8 cellular contexts compared by ENCODE assay signal in the genomic region with DNA sequence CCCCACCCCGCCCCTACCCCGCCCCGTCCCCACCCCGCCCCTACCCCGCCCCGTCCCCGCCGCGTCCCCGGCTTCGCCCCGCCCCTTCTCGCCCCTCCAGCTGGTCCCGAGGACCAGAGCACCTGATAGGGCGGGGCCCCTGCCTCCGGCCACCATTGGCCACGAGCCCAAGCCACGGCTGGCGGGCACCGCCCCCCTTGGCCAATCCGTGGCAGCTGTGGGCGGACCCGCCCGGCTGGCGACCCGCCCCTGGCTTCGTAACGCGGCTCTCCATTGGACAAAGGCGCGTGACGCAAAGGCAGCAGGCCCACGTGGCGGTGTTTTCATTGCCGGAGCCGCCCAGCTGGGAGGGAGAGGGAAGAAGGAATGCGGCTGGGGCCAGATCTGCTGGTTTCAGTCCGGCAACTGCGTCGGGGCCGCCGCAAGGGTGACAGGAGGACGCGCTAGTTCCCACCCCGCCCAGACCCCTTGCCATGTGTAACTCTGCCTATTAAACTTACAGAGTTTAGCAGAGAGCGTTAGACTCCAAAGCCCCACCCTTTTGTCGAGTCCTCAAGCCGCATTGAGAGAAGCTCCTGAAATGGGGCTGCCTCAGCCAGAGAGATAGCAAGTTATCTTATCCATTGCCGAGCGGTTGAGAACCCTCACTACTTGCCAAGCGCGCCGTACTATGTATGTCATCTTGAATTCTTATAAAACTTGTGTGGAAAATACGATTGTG. TPM values are rescaled to one million over a fixed set of nuclear protein-coding genes. Genes with fewer than 3 reads are reported as not detected.
A peak's percentile ranks its signal among the peaks of the same experiment; 100 is the strongest.
DNase-seq lines count a peak whose midpoint lies in the region; ATAC-seq and TF ChIP-seq lines count a peak whose summit lies in the region.

No MANE protein-coding gene starts in this region.

- no peaks in the 10 kb centered on the region for H3K27me3 ChIP-seq in Panc1 (ENCODE audit: control insufficient read depth, insufficient read depth, low read length)

- CTCF ChIA-PET in Panc1 (lab: Charles Lee) = interaction anchor here (0.5 to 0.7 kb wide), 4 partner anchors 11 to 787 kb away, joined by 3 to 6 read pairs (median 5); no protein-coding TSS in a partner anchor

- H3K27ac ChIP-seq in Panc1 (ENCODE audit: low read length) = no peak overlapping the region

- intact Hi-C loops in Panc1 (cut with micrococcal nuclease; ENCODE audit: unreplicated experiment) = no loop called here
- intact Hi-C loops in activated T-helper 1 cell treated with anti-CD3 and anti-CD28 coated beads, Interleukin-12 subunit alpha, Interleukin-12 subunit beta, Interleukin-2, Interleukin-4 antibody, amounts not matched to agents 30 ng/mL and 10 ng/mL and 1 ng/mL, durations not matched to agents 14 hours and 24 hours and 36 hours (cut with micrococcal nuclease) = loop anchor here (1.0 to 2.0 kb wide), 5 partner anchors 21 to 422 kb away; partner anchors contain the start of genes AMZ2, KPNA2 and PRKAR1A

- in situ Hi-C loops in KBM-7 (cut with MboI; ENCODE audit: low pct_unique_long_range_greater_than_20kb, low sequenced_read_pairs) (no loop called here), Panc1 (cut with HindIII; ENCODE audit: low pct_unique_long_range_greater_than_20kb, low sequenced_read_pairs) (no loop called here)

- H3K27ac Mint-ChIP-seq in activated T-helper 1 cell treated with anti-CD3 and anti-CD28 coated beads, Interleukin-12 subunit alpha, Interleukin-12 subunit beta, Interleukin-2, Interleukin-4 antibody, amounts not matched to agents 30 ng/mL and 10 ng/mL and 1 ng/mL, durations not matched to agents 14 hours and 24 hours and 36 hours = peak overlapping the region; percentile 85
- peak overlapping the region; percentile 81 to 98 (median 96) for H3K27ac Mint-ChIP-seq in naive B cell
- peak overlapping the region; percentile 67 for H3K27ac Mint-ChIP-seq in stimulated activated effector memory CD8-positive, alpha-beta T cell treated with anti-CD3 and anti-CD28 coated beads, Interleukin-12 subunit alpha, Interleukin-12 subunit beta, amount 100 ng/mL, for 72 hours

- peaks cover 70% of the 10 kb centered on the region for H3K4me1 Mint-ChIP-seq in activated T-helper 1 cell treated with anti-CD3 and anti-CD28 coated beads, Interleukin-12 subunit alpha, Interleukin-12 subunit beta, Interleukin-2, Interleukin-4 antibody, amounts not matched to agents 30 ng/mL and 10 ng/mL and 1 ng/mL, durations not matched to agents 14 hours and 24 hours and 36 hours (ENCODE audit: low read depth)
- H3K4me1 Mint-ChIP-seq in naive B cell = peaks cover 10 to 23% (median 18%) of the 10 kb centered on the region in 3 donors
- peaks cover 61% of the 10 kb centered on the region for H3K4me1 Mint-ChIP-seq in stimulated activated effector memory CD8-positive, alpha-beta T cell treated with anti-CD3 and anti-CD28 coated beads, Interleukin-12 subunit alpha, Interleukin-12 subunit beta, amount 100 ng/mL, for 72 hours

- ATAC-seq in GM21723 (IDR thresholded peaks at IDR 0.05; ENCODE audit: unreplicated experiment) = peak; percentile 74
- peak; percentile 95 for ATAC-seq in Panc1
- ATAC-seq in naive B cell (ENCODE audit: low read depth in 2 of 2) = peak; percentile 93
- peak; percentile 88 for ATAC-seq in stimulated activated effector memory CD8-positive, alpha-beta T cell treated with anti-CD3 and anti-CD28 coated beads, Interleukin-12 subunit alpha, Interleukin-12 subunit beta, amount 100 ng/mL, for 72 hours

- peak overlapping the region; percentile 78 for H3K4me3 Mint-ChIP-seq in activated T-helper 1 cell treated with anti-CD3 and anti-CD28 coated beads, Interleukin-12 subunit alpha, Interleukin-12 subunit beta, Interleukin-2, Interleukin-4 antibody, amounts not matched to agents 30 ng/mL and 10 ng/mL and 1 ng/mL, durations not matched to agents 14 hours and 24 hours and 36 hours
- peak overlapping the region; percentile 80 to 97 (median 90) for H3K4me3 Mint-ChIP-seq in naive B cell
- peak overlapping the region; percentile 90 for H3K4me3 Mint-ChIP-seq in stimulated activated effector memory CD8-positive, alpha-beta T cell treated with anti-CD3 and anti-CD28 coated beads, Interleukin-12 subunit alpha, Interleukin-12 subunit beta, amount 100 ng/mL, for 72 hours

- no peaks in the 10 kb centered on the region for H3K27me3 Mint-ChIP-seq in activated T-helper 1 cell treated with anti-CD3 and anti-CD28 coated beads, Interleukin-12 subunit alpha, Interleukin-12 subunit beta, Interleukin-2, Interleukin-4 antibody, amounts not matched to agents 30 ng/mL and 10 ng/mL and 1 ng/mL, durations not matched to agents 14 hours and 24 hours and 36 hours (ENCODE audit: insufficient read depth)
- no peaks in the 10 kb centered on the region for H3K27me3 Mint-ChIP-seq in naive B cell

- no peaks in the 10 kb centered on the region for H3K9me3 Mint-ChIP-seq in activated T-helper 1 cell treated with anti-CD3 and anti-CD28 coated beads, Interleukin-12 subunit alpha, Interleukin-12 subunit beta, Interleukin-2, Interleukin-4 antibody, amounts not matched to agents 30 ng/mL and 10 ng/mL and 1 ng/mL, durations not matched to agents 14 hours and 24 hours and 36 hours
- H3K9me3 Mint-ChIP-seq in naive B cell = no peaks in the 10 kb centered on the region
- H3K9me3 Mint-ChIP-seq in stimulated activated effector memory CD8-positive, alpha-beta T cell treated with anti-CD3 and anti-CD28 coated beads, Interleukin-12 subunit alpha, Interleukin-12 subunit beta, amount 100 ng/mL, for 72 hours = no peaks in the 10 kb centered on the region

- TF ChIP-seq CTCF in Panc1 (IDR thresholded peaks at IDR 0.05) = no peak

- peaks cover 8% of the 10 kb centered on the region for H3K36me3 Mint-ChIP-seq in activated T-helper 1 cell treated with anti-CD3 and anti-CD28 coated beads, Interleukin-12 subunit alpha, Interleukin-12 subunit beta, Interleukin-2, Interleukin-4 antibody, amounts not matched to agents 30 ng/mL and 10 ng/mL and 1 ng/mL, durations not matched to agents 14 hours and 24 hours and 36 hours (ENCODE audit: low read depth)
- no peaks in the 10 kb centered on the region for H3K36me3 Mint-ChIP-seq in naive B cell
- H3K36me3 Mint-ChIP-seq in stimulated activated effector memory CD8-positive, alpha-beta T cell treated with anti-CD3 and anti-CD28 coated beads, Interleukin-12 subunit alpha, Interleukin-12 subunit beta, amount 100 ng/mL, for 72 hours = peaks cover 9% of the 10 kb centered on the region

- BruUV-seq in Panc1 (replicated peaks; lab: Mats Ljungman, UMichigan) = no TSS peak

- H3K36me3 ChIP-seq in Panc1 (ENCODE audit: control insufficient read depth, insufficient read depth, low read length) = no peaks in the 10 kb centered on the region

- POLR2A ChIA-PET in Panc1 (lab: Charles Lee) = no interaction called here

- H3K9me3 ChIP-seq in Panc1 (ENCODE audit: control insufficient read depth, insufficient read depth, low read depth, low read length) = no peaks in the 10 kb centered on the region

- peak overlapping the region; percentile 60 to 71 for H3K4me3 ChIP-seq in Panc1 (ENCODE audit: low read depth in 2 of 2, low read length in 2 of 2)

- peaks cover 6% of the 10 kb centered on the region for H3K4me1 ChIP-seq in Panc1 (ENCODE audit: control insufficient read depth, insufficient read depth, low read length)

- DNase-seq in DMS53 treated with DMSO at 0.1 percent for 48 hours (lab: John Stamatoyannopoulos, UW; ENCODE audit: unreplicated experiment) (peak; percentile 96), KBM-7 (peak; percentile 99), Panc1 (ENCODE audit: low read depth, low spot score) (no peak), fibroblast of gingiva (ENCODE audit: low read depth) (peak; percentile 99), naive B cell (peak; percentile 100)
- peak; percentile 99 for DNase-seq in activated T-helper 1 cell treated with anti-CD3 and anti-CD28 coated beads, Interleukin-12 subunit alpha, Interleukin-12 subunit beta, Interleukin-2, Interleukin-4 antibody, amounts not matched to agents 30 ng/mL and 10 ng/mL and 1 ng/mL, durations not matched to agents 14 hours and 24 hours and 36 hours (ENCODE audit: low spot score)
- DNase-seq in stimulated activated effector memory CD8-positive, alpha-beta T cell treated with anti-CD3 and anti-CD28 coated beads, Interleukin-12 subunit alpha, Interleukin-12 subunit beta, amount 100 ng/mL, for 72 hours (ENCODE audit: low spot score in 2 of 2) = peak; percentile 98 to 99

RNA-seq across cellular contexts. Expression of gene WIPI1, which starts 0.4 kb away (rescaled TPM):
- total RNA-seq in Panc1 (2021; ENCODE audit: unreplicated experiment) = 19.8 TPM
- polyA plus RNA-seq in Panc1 (2012; ENCODE audit: insufficient read length) = 28.2 TPM
- total RNA-seq in activated T-helper 1 cell treated with anti-CD3 and anti-CD28 coated beads, Interleukin-12 subunit alpha, Interleukin-12 subunit beta, Interleukin-2, Interleukin-4 antibody, amounts not matched to agents 30 ng/mL and 10 ng/mL and 1 ng/mL, durations not matched to agents 14 hours and 24 hours and 36 hours = 11.5 and 13.1 TPM in 2 replicates
- 1 to 10 TPM in 5 of 6 donors, not detected in 1; 1.4 to 4.6 (median 3.1) TPM for polyA plus RNA-seq in naive B cell (ENCODE audit: low read depth in 6 of 6)

RNA-seq across cellular contexts. Expression of gene PRKAR1A, which starts 54.5 kb away (rescaled TPM):
- total RNA-seq in Panc1 (2021; ENCODE audit: unreplicated experiment) = 174 TPM
- 124 TPM for polyA plus RNA-seq in Panc1 (2012; ENCODE audit: insufficient read length)
- total RNA-seq in activated T-helper 1 cell treated with anti-CD3 and anti-CD28 coated beads, Interleukin-12 subunit alpha, Interleukin-12 subunit beta, Interleukin-2, Interleukin-4 antibody, amounts not matched to agents 30 ng/mL and 10 ng/mL and 1 ng/mL, durations not matched to agents 14 hours and 24 hours and 36 hours = 209 and 214 TPM in 2 replicates
- polyA plus RNA-seq in naive B cell (ENCODE audit: low read depth in 6 of 6) = 100 to 1,000 TPM; 183 to 245 (median 212) TPM
